Comparison of ENCODE assay signal across 27 cellular contexts in genomic region chr3:37400355-37400754, GRCh38. TPM values are rescaled to one million over a fixed set of nuclear protein-coding genes. Genes with fewer than 3 reads are reported as not detected.
"Had no signal": no experiment of that assay in that cellular context is flagged by ENCODE, and none has a peak within 500 bp of the region (broad histone marks: within the 10 kb centered on the region; RNA-seq: fewer than 3 reads in every experiment).

No MANE protein-coding gene starts in this region.

- ATAC-seq: effector memory CD8-positive, alpha-beta T cell; esophagus mucosa; foreskin keratinocyte; gastrocnemius medialis; gastroesophageal sphincter had no signal

- H3K9me3 Mint-ChIP-seq: endodermal cell had no signal

- H3K27ac ChIP-seq: colonic mucosa, coronary artery, dorsolateral prefrontal cortex, epithelial cell of prostate, esophagus muscularis mucosa, esophagus squamous epithelium, foreskin keratinocyte, gastrocnemius medialis, gastroesophageal sphincter, heart left ventricle, heart right ventricle had no signal

- H3K4me3 ChIP-seq: colonic mucosa, coronary artery, dorsolateral prefrontal cortex, esophagus muscularis mucosa, esophagus squamous epithelium, gastrocnemius medialis, gastroesophageal sphincter, heart left ventricle, heart right ventricle had no signal

- H3K36me3 ChIP-seq: colonic mucosa had no signal

- H3K4me1 ChIP-seq: colonic mucosa, esophagus squamous epithelium, foreskin keratinocyte, gastrocnemius medialis, gastroesophageal sphincter had no signal

- DNase-seq: colonic mucosa; cortex of kidney; dorsolateral prefrontal cortex; effector CD4-positive, alpha-beta T cell; effector CD8-positive, alpha-beta T cell; effector memory CD4-positive, alpha-beta T cell; effector memory CD8-positive, alpha-beta T cell; endodermal cell; erythroblast; esophagus squamous epithelium; foreskin keratinocyte; foreskin melanocyte; gastrocnemius medialis; glutamatergic neuron; head of caudate nucleus; heart left ventricle; heart right ventricle had no signal

- H3K27ac Mint-ChIP-seq: dendritic cell treated with granulocyte-macrophage colony-stimulating factor and Interleukin-4, amounts not matched to agents 40 ng/mL and 50 ng/mL, for 4 days; effector memory CD8-positive, alpha-beta T cell; endodermal cell had no signal

- FAIRE-seq: colon, endometrium, endothelial cell of umbilical vein, frontal cortex had no signal

- H3K4me1 Mint-ChIP-seq: endodermal cell had no signal

- H3K9me3 ChIP-seq: colonic mucosa, esophagus squamous epithelium, gastrocnemius medialis had no signal

- H3K27me3 Mint-ChIP-seq: dendritic cell treated with granulocyte-macrophage colony-stimulating factor and Interleukin-4, amounts not matched to agents 40 ng/mL and 50 ng/mL, for 4 days; effector memory CD8-positive, alpha-beta T cell had no signal

- H3K4me3 Mint-ChIP-seq: dendritic cell treated with granulocyte-macrophage colony-stimulating factor and Interleukin-4, amounts not matched to agents 40 ng/mL and 50 ng/mL, for 4 days; effector memory CD8-positive, alpha-beta T cell; endodermal cell had no signal

- H3K27me3 ChIP-seq: colonic mucosa, dorsolateral prefrontal cortex, esophagus muscularis mucosa, esophagus squamous epithelium, foreskin keratinocyte, gastrocnemius medialis, gastroesophageal sphincter, heart left ventricle, heart right ventricle had no signal

RNA-seq across cellular contexts. Expression of gene ITGA9, which starts 51.6 kb away (rescaled TPM):
- polyA plus RNA-seq: foreskin keratinocyte had no signal
